Comparison of ENCODE assay signal across 1 cellular context in genomic region chr13:50125556-50126377, GRCh38.
TF ChIP-seq lines count a peak whose summit lies in the region.

No MANE protein-coding gene starts in this region.

TF ChIP-seq in K562, 482 proteins besides CTCF, POLR2A, EP300 and RAD21 (continued from another document and continues in another):
- TF ChIP-seq IRF1 (CRISPR knock-in tag; IDR thresholded peaks at IDR 0.05; ENCODE audit: borderline replicate concordance) (0 out of 2 replicates have a peak, but pooled peaks have one; percentile 48), NR4A1 (CRISPR knock-in tag; IDR thresholded peaks at IDR 0.05) (no peak), NR4A1 (tag; IDR thresholded peaks at IDR 0.05) (no peak), ZKSCAN3 (CRISPR knock-in tag; IDR thresholded peaks at IDR 0.05) (no peak), ZNF644 (tag; IDR thresholded peaks at IDR 0.05; ENCODE audit: low read depth) (no peak), SMAD4 (CRISPR knock-in tag; conservative IDR thresholded peaks at IDR 0.05) (peak; percentile 71), IRF2 (CRISPR knock-in tag; IDR thresholded peaks at IDR 0.05) (no peak), CHCHD3 (CRISPR knock-in tag; IDR thresholded peaks at IDR 0.05) (no peak), LARP7 (IDR thresholded peaks at IDR 0.05) (no peak), ZFP30 (CRISPR knock-in tag; IDR thresholded peaks at IDR 0.05; ENCODE audit: borderline replicate concordance) (no peak), MXI1 (IDR thresholded peaks at IDR 0.05; ENCODE audit: low read depth, low read length) (no peak), MCM5 (IDR thresholded peaks at IDR 0.05; ENCODE audit: low read depth) (no peak), KLF13 (tag; IDR thresholded peaks at IDR 0.05; ENCODE audit: borderline replicate concordance, low read depth) (no peak), ETV5 (CRISPR knock-in tag; IDR thresholded peaks at IDR 0.05; ENCODE audit: low read depth) (no peak), ZNF551 (CRISPR knock-in tag; IDR thresholded peaks at IDR 0.05) (no peak), ZNF431 (CRISPR knock-in tag; IDR thresholded peaks at IDR 0.05) (peak; percentile 65; the same call in 1 of the 2 replicates), ZNF165 (CRISPR knock-in tag; IDR thresholded peaks at IDR 0.05; ENCODE audit: borderline replicate concordance) (no peak), E2F6 (IDR thresholded peaks at IDR 0.05; ENCODE audit: borderline replicate concordance in 1 of 2, extremely low read depth in 1 of 2, insufficient read depth in 1 of 2, insufficient read length in 1 of 2, low read depth in 1 of 2, low read length in 1 of 2, poor library complexity in 1 of 2, severe bottlenecking in 1 of 2) (peak; percentile 90 to 97), DPF2 (IDR thresholded peaks at IDR 0.05) (no peak), NCOA1 (IDR thresholded peaks at IDR 0.05; ENCODE audit: low read depth) (no peak), KDM5B (IDR thresholded peaks at IDR 0.05; ENCODE audit: insufficient replicate concordance, low read depth, low read length) (no peak), ZNF79 (CRISPR knock-in tag; IDR thresholded peaks at IDR 0.05; ENCODE audit: low read depth) (no peak), FOXP1 (CRISPR knock-in tag; IDR thresholded peaks at IDR 0.05) (0 out of 2 replicates have a peak, but pooled peaks have one; percentile 18), NR2C1 (IDR thresholded peaks at IDR 0.05) (no peak), NR2C1 (tag; IDR thresholded peaks at IDR 0.05) (no peak), CEBPZ (IDR thresholded peaks at IDR 0.05; ENCODE audit: borderline replicate concordance, low read depth, low read length) (no peak), UBTF (IDR thresholded peaks at IDR 0.05; ENCODE audit: borderline replicate concordance in 1 of 2, low read depth in 2 of 2, low read length in 2 of 2) (no peak; a peak in 2 of 4 replicates)
- TF ChIP-seq, protein P1, sequence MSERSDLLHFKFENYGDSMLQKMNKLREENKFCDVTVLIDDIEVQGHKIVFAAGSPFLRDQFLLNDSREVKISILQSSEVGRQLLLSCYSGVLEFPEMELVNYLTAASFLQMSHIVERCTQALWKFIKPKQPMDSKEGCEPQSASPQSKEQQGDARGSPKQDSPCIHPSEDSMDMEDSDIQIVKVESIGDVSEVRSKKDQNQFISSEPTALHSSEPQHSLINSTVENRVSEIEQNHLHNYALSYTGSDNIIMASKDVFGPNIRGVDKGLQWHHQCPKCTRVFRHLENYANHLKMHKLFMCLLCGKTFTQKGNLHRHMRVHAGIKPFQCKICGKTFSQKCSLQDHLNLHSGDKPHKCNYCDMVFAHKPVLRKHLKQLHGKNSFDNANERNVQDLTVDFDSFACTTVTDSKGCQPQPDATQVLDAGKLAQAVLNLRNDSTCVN (CRISPR knock-in tag; IDR thresholded peaks at IDR 0.05) = no peak
- TF ChIP-seq, protein P2, sequence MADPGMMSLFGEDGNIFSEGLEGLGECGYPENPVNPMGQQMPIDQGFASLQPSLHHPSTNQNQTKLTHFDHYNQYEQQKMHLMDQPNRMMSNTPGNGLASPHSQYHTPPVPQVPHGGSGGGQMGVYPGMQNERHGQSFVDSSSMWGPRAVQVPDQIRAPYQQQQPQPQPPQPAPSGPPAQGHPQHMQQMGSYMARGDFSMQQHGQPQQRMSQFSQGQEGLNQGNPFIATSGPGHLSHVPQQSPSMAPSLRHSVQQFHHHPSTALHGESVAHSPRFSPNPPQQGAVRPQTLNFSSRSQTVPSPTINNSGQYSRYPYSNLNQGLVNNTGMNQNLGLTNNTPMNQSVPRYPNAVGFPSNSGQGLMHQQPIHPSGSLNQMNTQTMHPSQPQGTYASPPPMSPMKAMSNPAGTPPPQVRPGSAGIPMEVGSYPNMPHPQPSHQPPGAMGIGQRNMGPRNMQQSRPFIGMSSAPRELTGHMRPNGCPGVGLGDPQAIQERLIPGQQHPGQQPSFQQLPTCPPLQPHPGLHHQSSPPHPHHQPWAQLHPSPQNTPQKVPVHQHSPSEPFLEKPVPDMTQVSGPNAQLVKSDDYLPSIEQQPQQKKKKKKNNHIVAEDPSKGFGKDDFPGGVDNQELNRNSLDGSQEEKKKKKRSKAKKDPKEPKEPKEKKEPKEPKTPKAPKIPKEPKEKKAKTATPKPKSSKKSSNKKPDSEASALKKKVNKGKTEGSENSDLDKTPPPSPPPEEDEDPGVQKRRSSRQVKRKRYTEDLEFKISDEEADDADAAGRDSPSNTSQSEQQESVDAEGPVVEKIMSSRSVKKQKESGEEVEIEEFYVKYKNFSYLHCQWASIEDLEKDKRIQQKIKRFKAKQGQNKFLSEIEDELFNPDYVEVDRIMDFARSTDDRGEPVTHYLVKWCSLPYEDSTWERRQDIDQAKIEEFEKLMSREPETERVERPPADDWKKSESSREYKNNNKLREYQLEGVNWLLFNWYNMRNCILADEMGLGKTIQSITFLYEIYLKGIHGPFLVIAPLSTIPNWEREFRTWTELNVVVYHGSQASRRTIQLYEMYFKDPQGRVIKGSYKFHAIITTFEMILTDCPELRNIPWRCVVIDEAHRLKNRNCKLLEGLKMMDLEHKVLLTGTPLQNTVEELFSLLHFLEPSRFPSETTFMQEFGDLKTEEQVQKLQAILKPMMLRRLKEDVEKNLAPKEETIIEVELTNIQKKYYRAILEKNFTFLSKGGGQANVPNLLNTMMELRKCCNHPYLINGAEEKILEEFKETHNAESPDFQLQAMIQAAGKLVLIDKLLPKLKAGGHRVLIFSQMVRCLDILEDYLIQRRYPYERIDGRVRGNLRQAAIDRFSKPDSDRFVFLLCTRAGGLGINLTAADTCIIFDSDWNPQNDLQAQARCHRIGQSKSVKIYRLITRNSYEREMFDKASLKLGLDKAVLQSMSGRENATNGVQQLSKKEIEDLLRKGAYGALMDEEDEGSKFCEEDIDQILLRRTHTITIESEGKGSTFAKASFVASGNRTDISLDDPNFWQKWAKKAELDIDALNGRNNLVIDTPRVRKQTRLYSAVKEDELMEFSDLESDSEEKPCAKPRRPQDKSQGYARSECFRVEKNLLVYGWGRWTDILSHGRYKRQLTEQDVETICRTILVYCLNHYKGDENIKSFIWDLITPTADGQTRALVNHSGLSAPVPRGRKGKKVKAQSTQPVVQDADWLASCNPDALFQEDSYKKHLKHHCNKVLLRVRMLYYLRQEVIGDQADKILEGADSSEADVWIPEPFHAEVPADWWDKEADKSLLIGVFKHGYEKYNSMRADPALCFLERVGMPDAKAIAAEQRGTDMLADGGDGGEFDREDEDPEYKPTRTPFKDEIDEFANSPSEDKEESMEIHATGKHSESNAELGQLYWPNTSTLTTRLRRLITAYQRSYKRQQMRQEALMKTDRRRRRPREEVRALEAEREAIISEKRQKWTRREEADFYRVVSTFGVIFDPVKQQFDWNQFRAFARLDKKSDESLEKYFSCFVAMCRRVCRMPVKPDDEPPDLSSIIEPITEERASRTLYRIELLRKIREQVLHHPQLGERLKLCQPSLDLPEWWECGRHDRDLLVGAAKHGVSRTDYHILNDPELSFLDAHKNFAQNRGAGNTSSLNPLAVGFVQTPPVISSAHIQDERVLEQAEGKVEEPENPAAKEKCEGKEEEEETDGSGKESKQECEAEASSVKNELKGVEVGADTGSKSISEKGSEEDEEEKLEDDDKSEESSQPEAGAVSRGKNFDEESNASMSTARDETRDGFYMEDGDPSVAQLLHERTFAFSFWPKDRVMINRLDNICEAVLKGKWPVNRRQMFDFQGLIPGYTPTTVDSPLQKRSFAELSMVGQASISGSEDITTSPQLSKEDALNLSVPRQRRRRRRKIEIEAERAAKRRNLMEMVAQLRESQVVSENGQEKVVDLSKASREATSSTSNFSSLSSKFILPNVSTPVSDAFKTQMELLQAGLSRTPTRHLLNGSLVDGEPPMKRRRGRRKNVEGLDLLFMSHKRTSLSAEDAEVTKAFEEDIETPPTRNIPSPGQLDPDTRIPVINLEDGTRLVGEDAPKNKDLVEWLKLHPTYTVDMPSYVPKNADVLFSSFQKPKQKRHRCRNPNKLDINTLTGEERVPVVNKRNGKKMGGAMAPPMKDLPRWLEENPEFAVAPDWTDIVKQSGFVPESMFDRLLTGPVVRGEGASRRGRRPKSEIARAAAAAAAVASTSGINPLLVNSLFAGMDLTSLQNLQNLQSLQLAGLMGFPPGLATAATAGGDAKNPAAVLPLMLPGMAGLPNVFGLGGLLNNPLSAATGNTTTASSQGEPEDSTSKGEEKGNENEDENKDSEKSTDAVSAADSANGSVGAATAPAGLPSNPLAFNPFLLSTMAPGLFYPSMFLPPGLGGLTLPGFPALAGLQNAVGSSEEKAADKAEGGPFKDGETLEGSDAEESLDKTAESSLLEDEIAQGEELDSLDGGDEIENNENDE (IDR thresholded peaks at IDR 0.05; ENCODE audit: low read depth, low read length) = no peak
- TF ChIP-seq, protein P3, sequence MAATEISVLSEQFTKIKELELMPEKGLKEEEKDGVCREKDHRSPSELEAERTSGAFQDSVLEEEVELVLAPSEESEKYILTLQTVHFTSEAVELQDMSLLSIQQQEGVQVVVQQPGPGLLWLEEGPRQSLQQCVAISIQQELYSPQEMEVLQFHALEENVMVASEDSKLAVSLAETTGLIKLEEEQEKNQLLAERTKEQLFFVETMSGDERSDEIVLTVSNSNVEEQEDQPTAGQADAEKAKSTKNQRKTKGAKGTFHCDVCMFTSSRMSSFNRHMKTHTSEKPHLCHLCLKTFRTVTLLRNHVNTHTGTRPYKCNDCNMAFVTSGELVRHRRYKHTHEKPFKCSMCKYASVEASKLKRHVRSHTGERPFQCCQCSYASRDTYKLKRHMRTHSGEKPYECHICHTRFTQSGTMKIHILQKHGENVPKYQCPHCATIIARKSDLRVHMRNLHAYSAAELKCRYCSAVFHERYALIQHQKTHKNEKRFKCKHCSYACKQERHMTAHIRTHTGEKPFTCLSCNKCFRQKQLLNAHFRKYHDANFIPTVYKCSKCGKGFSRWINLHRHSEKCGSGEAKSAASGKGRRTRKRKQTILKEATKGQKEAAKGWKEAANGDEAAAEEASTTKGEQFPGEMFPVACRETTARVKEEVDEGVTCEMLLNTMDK (IDR thresholded peaks at IDR 0.05; ENCODE audit: borderline replicate concordance, insufficient read depth, low read depth, low read length, poor library complexity, severe bottlenecking) = no peak
- TF ChIP-seq, protein P4, sequence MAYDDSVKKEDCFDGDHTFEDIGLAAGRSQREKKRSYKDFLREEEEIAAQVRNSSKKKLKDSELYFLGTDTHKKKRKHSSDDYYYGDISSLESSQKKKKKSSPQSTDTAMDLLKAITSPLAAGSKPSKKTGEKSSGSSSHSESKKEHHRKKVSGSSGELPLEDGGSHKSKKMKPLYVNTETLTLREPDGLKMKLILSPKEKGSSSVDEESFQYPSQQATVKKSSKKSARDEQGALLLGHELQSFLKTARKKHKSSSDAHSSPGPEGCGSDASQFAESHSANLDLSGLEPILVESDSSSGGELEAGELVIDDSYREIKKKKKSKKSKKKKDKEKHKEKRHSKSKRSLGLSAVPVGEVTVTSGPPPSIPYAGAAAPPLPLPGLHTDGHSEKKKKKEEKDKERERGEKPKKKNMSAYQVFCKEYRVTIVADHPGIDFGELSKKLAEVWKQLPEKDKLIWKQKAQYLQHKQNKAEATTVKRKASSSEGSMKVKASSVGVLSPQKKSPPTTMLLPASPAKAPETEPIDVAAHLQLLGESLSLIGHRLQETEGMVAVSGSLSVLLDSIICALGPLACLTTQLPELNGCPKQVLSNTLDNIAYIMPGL (CRISPR knock-in tag; IDR thresholded peaks at IDR 0.05) = no peak
